In genomic region chr5:169631360-169631759, GRCh38 we compare ENCODE assay signal across 21 cellular contexts. TPM values are rescaled to one million over a fixed set of nuclear protein-coding genes. Genes with fewer than 3 reads are reported as not detected.
DNase-seq lines count a peak whose midpoint lies in the region; ATAC-seq, FAIRE-seq and TF ChIP-seq lines count a peak whose summit lies in the region.
"Had no signal": no experiment of that assay in that cellular context is flagged by ENCODE, and none has a peak within 500 bp of the region (broad histone marks: within the 10 kb centered on the region; RNA-seq: fewer than 3 reads in every experiment).

No MANE protein-coding gene starts in this region.

- CTCF ChIA-PET in A549 (lab: Yijun Ruan, JAX): interaction anchor here (0.9 to 1.3 kb wide), 4 partner anchors 8 to 349 kb away, joined by 3 to 5 read pairs (median 3); partner anchors contain the start of gene INSYN2B

- peaks cover 46% of the 10 kb centered on the region for H3K4me1 ChIP-seq in A549
- H3K4me1 ChIP-seq: esophagus squamous epithelium had no signal

- no peak for TF ChIP-seq RAD21 in A549 (conservative IDR thresholded peaks at IDR 0.05 in 1 of 2, IDR thresholded peaks at IDR 0.05 in 1 of 2)

- no peak for FAIRE-seq in A549 (lab: Jason Lieb, UNC)
- FAIRE-seq: D721Med had no signal

- H3K4me3 ChIP-seq in A549 (no peak overlapping the region), foreskin fibroblast (ENCODE audit: low read depth in 1 of 2, low read length in 2 of 2) (no peak overlapping the region)
- H3K4me3 ChIP-seq: cardiac muscle cell, esophagus squamous epithelium, SJSA1 had no signal

- no peak for TF ChIP-seq EP300 in A549 (IDR thresholded peaks at IDR 0.05)

- no peak for TF ChIP-seq POLR2A in A549 (IDR thresholded peaks at IDR 0.05; ENCODE audit: low read length)

- ATAC-seq in A549 (no peak), GM18858 (IDR thresholded peaks at IDR 0.05; ENCODE audit: unreplicated experiment) (no peak), HG03354 (IDR thresholded peaks at IDR 0.05; ENCODE audit: poor library complexity, severe bottlenecking, unreplicated experiment) (no peak)
- ATAC-seq: left lobe of liver; naive thymus-derived CD4-positive, alpha-beta T cell; stimulated activated effector memory CD8-positive, alpha-beta T cell treated with anti-CD3 and anti-CD28 coated beads, Interleukin-12 subunit alpha, Interleukin-12 subunit beta, amount 100 ng/mL, for 72 hours had no signal

- DNase-seq in A549 (ENCODE audit: low read depth in 1 of 2, low spot score in 1 of 2) (no peak), GM04503 (ENCODE audit: low read depth) (peak; percentile 44), amniotic epithelial cell (ENCODE audit: low read depth) (peak; percentile 60), foreskin fibroblast (peak; percentile 82 to 87)
- DNase-seq in activated CD4-positive, alpha-beta T cell treated with anti-CD3 and anti-CD28 coated beads for 48 hours: no peak
- DNase-seq in activated naive CD4-positive, alpha-beta T cell (lab: John Stamatoyannopoulos, UW): no peak
- DNase-seq: activated gamma-delta T cell; esophagus squamous epithelium; naive thymus-derived CD4-positive, alpha-beta T cell; NCI-H1436; NCI-H2107; NCI-H510A; occipital lobe; T-helper 1 cell had no signal

- H3K9me3 ChIP-seq in A549: peaks cover 6% of the 10 kb centered on the region; the same call in 2 of the 3 replicates
- H3K9me3 ChIP-seq: esophagus squamous epithelium, SJSA1 had no signal

- POLR2A ChIA-PET in A549 (lab: Yijun Ruan, JAX): no interaction called here

- H3K4me2 ChIP-seq in A549: peak overlapping the region; percentile 52; the same call in 2 of the 3 replicates

- WGBS in A549 (ENCODE audit: missing lambda C conversion rate): 71% methylated on average over 4 of the region's 4 CpGs

- TF ChIP-seq CTCF in A549 (IDR thresholded peaks at IDR 0.05) (no peak), foreskin fibroblast (IDR thresholded peaks at IDR 0.05; ENCODE audit: low read depth, low read length) (no peak)

- peak overlapping the region; percentile 59 to 79 for H3K27ac ChIP-seq in A549
- H3K27ac ChIP-seq: cardiac muscle cell, esophagus squamous epithelium, SJSA1 had no signal

TF ChIP-seq in A549, 52 proteins besides CTCF, POLR2A, EP300 and RAD21:
- TF ChIP-seq SMC3 (IDR thresholded peaks at IDR 0.05) (no peak), FOSL2 (IDR thresholded peaks at IDR 0.05) (no peak), FOSL2 (CRISPR knock-in tag; IDR thresholded peaks at IDR 0.05) (no peak), CEBPB (IDR thresholded peaks at IDR 0.05) (peak in 1 of 2 experiments; percentile 65; a peak in 3 of 4 replicates), POLR2AphosphoS2 (conservative IDR thresholded peaks at IDR 0.05; ENCODE audit: low read length) (no peak)
TF ChIP-seq in A549: peak in this region for 1.

RNA-seq across cellular contexts. Expression of gene DOCK2, which starts 5.7 kb away (rescaled TPM):
- polyA plus RNA-seq in A549 (2011; rRNA removed) (1.3 and 2.1 TPM in 2 replicates), A549 (2017; fragmentation: RNase III; extraction: RNeasy Plus Mini Kit Qiagen cat#74134 plus additional on column Dnase treatment) (4.0 to 5.2 TPM (median 4.6 TPM) in 3 replicates)
- 1.0 and 1.2 TPM in 2 replicates for polyA plus RNA-seq in A549 (2012; cell fraction: cytosol; rRNA removed)
- 1.4 and 2.4 TPM in 2 replicates for polyA plus RNA-seq in A549 (2012; cell fraction: nucleus; rRNA removed)
- 3.3 and 4.0 TPM in 2 replicates for polyA minus RNA-seq in A549 (2011; rRNA and poly(A)+ RNA removed)

RNA-seq across cellular contexts. Expression of gene SPDL1, which starts 47.8 kb away (rescaled TPM):
- polyA plus RNA-seq in A549 (2011; rRNA removed): 62.1 and 103 TPM in 2 replicates
- polyA plus RNA-seq in A549 (2012; cell fraction: cytosol; rRNA removed): 28.8 and 34.1 TPM in 2 replicates
- 19.8 and 35.2 TPM in 2 replicates for polyA plus RNA-seq in A549 (2012; cell fraction: nucleus; rRNA removed)
- polyA plus RNA-seq in A549 (2017; fragmentation: RNase III; extraction: RNeasy Plus Mini Kit Qiagen cat#74134 plus additional on column Dnase treatment): 100 to 116 TPM (median 102 TPM) in 3 replicates
- polyA minus RNA-seq in A549 (2011; rRNA and poly(A)+ RNA removed): 14.4 and 16.7 TPM in 2 replicates

Comparison
In these comparisons a context has a peak if more than half of its experiments do, and no peak if none do; other contexts are left out.
1. DNase-seq: peak in GM04503 (single experiment), amniotic epithelial cell (single experiment) and foreskin fibroblast (2 of 2); none in A549 (0 of 2), activated CD4-positive, alpha-beta T cell treated with anti-CD3 and anti-CD28 coated beads for 48 hours (single experiment) and activated naive CD4-positive, alpha-beta T cell (0 of 4).